10 cellular contexts compared by ENCODE assay signal in the genomic region with DNA sequence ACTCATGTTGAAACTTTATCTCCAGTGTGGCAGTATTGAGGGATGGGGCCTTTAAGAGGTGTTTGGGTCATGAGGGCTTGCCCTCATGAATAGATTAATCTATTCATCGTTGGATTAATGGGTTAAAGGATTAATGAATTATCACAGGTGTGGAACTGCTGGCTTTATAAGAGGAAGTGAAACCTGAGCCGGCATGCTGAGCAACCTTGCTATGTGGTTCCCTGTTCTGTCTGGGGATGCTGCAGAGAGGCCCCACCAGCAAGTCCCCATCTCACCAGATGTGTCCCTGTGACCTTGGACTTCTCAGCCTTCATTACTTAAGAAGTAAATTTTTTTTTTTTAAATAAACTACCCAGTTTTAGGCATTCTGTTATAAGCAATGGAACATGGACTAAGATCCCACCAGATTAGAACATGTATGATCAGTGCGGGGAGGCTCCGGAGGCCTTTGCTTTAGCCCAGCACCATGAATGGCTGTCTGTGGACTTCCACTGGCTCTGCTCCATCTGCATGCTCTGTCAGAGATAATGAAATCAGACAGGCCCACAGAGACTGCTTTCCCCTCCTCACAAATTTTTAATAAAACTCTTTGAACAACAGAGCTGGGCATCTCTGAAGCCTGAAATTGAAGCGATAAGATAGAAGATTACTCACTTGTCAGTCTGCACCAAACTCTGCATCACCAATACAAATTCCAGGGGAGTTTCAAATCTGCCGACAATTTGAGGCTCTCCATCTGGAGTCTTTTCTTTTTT.
A peak's percentile ranks its signal among the peaks of the same experiment; 100 is the strongest.
DNase-seq lines count a peak whose midpoint lies in the region; ATAC-seq and TF ChIP-seq lines count a peak whose summit lies in the region.
"Had no signal": no experiment of that assay in that cellular context is flagged by ENCODE, and none has a peak within 500 bp of the region (broad histone marks: within the 10 kb centered on the region; RNA-seq: fewer than 3 reads in every experiment).

No MANE protein-coding gene starts in this region.

- no peak overlapping the region for H3K4me3 Mint-ChIP-seq in HFFc6

- H3K27ac ChIP-seq in WERI-Rb-1, result no peak overlapping the region
- H3K27ac ChIP-seq: lower lobe of right lung had no signal

- TF ChIP-seq CTCF in foreskin fibroblast (IDR thresholded peaks at IDR 0.05; ENCODE audit: low read depth, low read length) (no peak), HFFc6 (IDR thresholded peaks at IDR 0.05) (no peak), WERI-Rb-1 (IDR thresholded peaks at IDR 0.05; ENCODE audit: low read depth, low read length) (no peak)

- DNase-seq in left ventricle myocardium superior (no peak), foreskin fibroblast (no peak), HFFc6 (no peak), WERI-Rb-1 (no peak)
- DNase-seq in stimulated activated CD4-positive, alpha-beta T cell treated with anti-CD3 and anti-CD28 coated beads, Interleukin-4, amount 100 ng/mL, for 1 hour, result no peak
- DNase-seq: erythroblast, lower lobe of right lung had no signal

- no peaks in the 10 kb centered on the region for H3K27me3 ChIP-seq in WERI-Rb-1 (ENCODE audit: insufficient read depth, low read depth, severe bottlenecking)

- intact Hi-C loops in left ventricle myocardium superior (cut with micrococcal nuclease), result no loop called here

- no peaks in the 10 kb centered on the region for H3K9me3 Mint-ChIP-seq in HFFc6

- no peaks in the 10 kb centered on the region for H3K36me3 ChIP-seq in WERI-Rb-1
- H3K36me3 ChIP-seq: lower lobe of right lung had no signal

- H3K36me3 Mint-ChIP-seq in HFFc6 (ENCODE audit: low read depth), result no peaks in the 10 kb centered on the region

- ATAC-seq in GM18870 (IDR thresholded peaks at IDR 0.05; ENCODE audit: unreplicated experiment) (peak; percentile 99), GM21619 (IDR thresholded peaks at IDR 0.05; ENCODE audit: unreplicated experiment) (peak; percentile 99), HG03439 (IDR thresholded peaks at IDR 0.05; ENCODE audit: unreplicated experiment) (peak; percentile 96), left ventricle myocardium superior (peak; percentile 41)
- ATAC-seq: lower lobe of right lung had no signal

- H3K27me3 Mint-ChIP-seq in HFFc6 (ENCODE audit: insufficient read depth), result no peaks in the 10 kb centered on the region

- no peak overlapping the region for H3K27ac Mint-ChIP-seq in HFFc6

- peaks cover 11% of the 10 kb centered on the region for H3K4me1 Mint-ChIP-seq in HFFc6 (ENCODE audit: low read depth)

- no peaks in the 10 kb centered on the region for H3K9me3 ChIP-seq in WERI-Rb-1 (ENCODE audit: severe bottlenecking)
- H3K9me3 ChIP-seq: lower lobe of right lung had no signal

- H3K4me3 ChIP-seq in foreskin fibroblast (ENCODE audit: low read depth in 1 of 2, low read length in 2 of 2), result no peak overlapping the region
- no peak overlapping the region for H3K4me3 ChIP-seq in WERI-Rb-1 (ENCODE audit: low read depth, low read length)
- H3K4me3 ChIP-seq: lower lobe of right lung had no signal

Comparison
In these comparisons a context has a peak if more than half of its experiments do, and no peak if none do; other contexts are left out.
1. ATAC-seq: peak in every context shown above with its lines; median percentile 99 in GM18870; 99 in GM21619; 96 in HG03439; 41 in left ventricle myocardium superior.